In genomic region chr10:77182803-77183202, GRCh38 we compare ENCODE assay signal across 16 cellular contexts.
DNase-seq lines count a peak whose midpoint lies in the region; ATAC-seq and TF ChIP-seq lines count a peak whose summit lies in the region.
"Had no signal": no experiment of that assay in that cellular context is flagged by ENCODE, and none has a peak within 500 bp of the region (broad histone marks: within the 10 kb centered on the region; RNA-seq: fewer than 3 reads in every experiment).

No MANE protein-coding gene starts in this region.

- H3K27ac Mint-ChIP-seq in chondrocyte (ENCODE audit: unreplicated experiment) (peak overlapping the region; percentile 15), immature natural killer cell (no peak overlapping the region)

- H4K20me1 ChIP-seq in BLaER1 treated with 17β-estradiol and CSF1 and Interleukin-3, amounts not matched to agents 10 nM and 100 nM: peaks cover 0 to 67% (median 0%) of the 10 kb centered on the region in 11 experiments; a peak in 1 of 22 replicates

- H3K4me1 Mint-ChIP-seq in chondrocyte (ENCODE audit: low read depth) (peaks cover 55% of the 10 kb centered on the region), immature natural killer cell (no peaks in the 10 kb centered on the region)

- H3K9ac ChIP-seq in BLaER1 treated with 17β-estradiol and CSF1 and Interleukin-3, amounts not matched to agents 10 nM and 100 nM: no peak overlapping the region
- peak overlapping the region in 1 of 3 donors; percentile 30 for H3K9ac ChIP-seq in skeletal muscle tissue (ENCODE audit: low read depth in 1 of 3, low read length in 3 of 3)

- peak; percentile 42 for ATAC-seq in left lobe of liver

- H3K27me3 ChIP-seq in BLaER1 treated with 17β-estradiol and CSF1 and Interleukin-3, amounts not matched to agents 10 nM and 100 nM: no peaks in the 10 kb centered on the region
- no peaks in the 10 kb centered on the region for H3K27me3 ChIP-seq in skeletal muscle tissue (ENCODE audit: control insufficient read depth in 3 of 3, insufficient read depth in 3 of 3, low read length in 3 of 3)

- H3K36me3 ChIP-seq in BLaER1 treated with 17β-estradiol and CSF1 and Interleukin-3, amounts not matched to agents 10 nM and 100 nM: no peaks in the 10 kb centered on the region
- no peaks in the 10 kb centered on the region for H3K36me3 ChIP-seq in skeletal muscle tissue (ENCODE audit: control insufficient read depth in 3 of 3, insufficient read depth in 3 of 3, low read length in 3 of 3)

- no peaks in the 10 kb centered on the region for H3K9me3 Mint-ChIP-seq in chondrocyte (ENCODE audit: low read depth)
- no peaks in the 10 kb centered on the region for H3K9me3 Mint-ChIP-seq in immature natural killer cell

- no peak overlapping the region for H3K27ac ChIP-seq in BLaER1 treated with 17β-estradiol and CSF1 and Interleukin-3, amounts not matched to agents 10 nM and 100 nM
- H3K27ac ChIP-seq in skeletal muscle tissue (ENCODE audit: low read depth, low read length): peak overlapping the region; percentile 15

- peaks cover 0 to 7% (median 2%) of the 10 kb centered on the region in 10 experiments; a peak in 5 of 20 replicates for H3K4me1 ChIP-seq in BLaER1 treated with 17β-estradiol and CSF1 and Interleukin-3, amounts not matched to agents 10 nM and 100 nM
- peaks cover 21 to 44% (median 26%) of the 10 kb centered on the region in 3 donors for H3K4me1 ChIP-seq in skeletal muscle tissue (ENCODE audit: control insufficient read depth in 3 of 3, insufficient read depth in 3 of 3, low read length in 3 of 3)

- H3K27me3 Mint-ChIP-seq in chondrocyte (ENCODE audit: low read depth) (no peaks in the 10 kb centered on the region), immature natural killer cell (ENCODE audit: low read depth in 3 of 3) (peaks cover 6 to 15% (median 6%) of the 10 kb centered on the region in 3 donors)

- H3K36me3 Mint-ChIP-seq in chondrocyte (ENCODE audit: low read depth) (no peaks in the 10 kb centered on the region), immature natural killer cell (no peaks in the 10 kb centered on the region)

- no peaks in the 10 kb centered on the region for H3K9me3 ChIP-seq in BLaER1 treated with 17β-estradiol and CSF1 and Interleukin-3, amounts not matched to agents 10 nM and 100 nM (replicated peaks in 1 of 11)
- H3K9me3 ChIP-seq in skeletal muscle tissue (ENCODE audit: control insufficient read depth in 3 of 3, low read length in 3 of 3): no peaks in the 10 kb centered on the region

- no peak overlapping the region for H3K4me3 ChIP-seq in BLaER1 treated with 17β-estradiol and CSF1 and Interleukin-3, amounts not matched to agents 10 nM and 100 nM
- no peak overlapping the region for H3K4me3 ChIP-seq in skeletal muscle tissue (ENCODE audit: low read length in 3 of 3)

- no peak for DNase-seq in chondrocyte (ENCODE audit: low spot score)
- no peak for DNase-seq in left lobe of liver (ENCODE audit: low spot score)
- DNase-seq in COR-L47 (lab: John Stamatoyannopoulos, UW): no peak
- no peak for DNase-seq in AML-193 (lab: John Stamatoyannopoulos, UW)
- no peak for DNase-seq in immature natural killer cell
- no peak for DNase-seq in cerebellar cortex (ENCODE audit: low spot score)
- DNase-seq: Karpas-422, MM.1S, NCI-H1105, NCI-H1694, NCI-H2107, NCI-H226, NCI-H526, SIG-M5 had no signal

- H3K4me3 Mint-ChIP-seq in chondrocyte (ENCODE audit: unreplicated experiment) (no peak overlapping the region), immature natural killer cell (no peak overlapping the region)

- no peak for TF ChIP-seq CTCF in chondrocyte (IDR thresholded peaks at IDR 0.05)

- peak overlapping the region in 7 of 11 experiments; percentile 15 to 37 (median 26); a peak in 11 of 22 replicates for H3K4me2 ChIP-seq in BLaER1 treated with 17β-estradiol and CSF1 and Interleukin-3, amounts not matched to agents 10 nM and 100 nM
